30 cellular contexts compared by ENCODE assay signal in genomic region chr2:25410370-25410769, GRCh38.
A peak's percentile ranks its signal among the peaks of the same experiment; 100 is the strongest.
DNase-seq lines count a peak whose midpoint lies in the region; ATAC-seq and TF ChIP-seq lines count a peak whose summit lies in the region.
"Had no signal": no experiment of that assay in that cellular context is flagged by ENCODE, and none has a peak within 500 bp of the region (broad histone marks: within the 10 kb centered on the region; RNA-seq: fewer than 3 reads in every experiment).

No MANE protein-coding gene starts in this region.

- no peaks in the 10 kb centered on the region for H3K27me3 ChIP-seq in BLaER1
- no peaks in the 10 kb centered on the region for H3K27me3 ChIP-seq in SU-DHL-6 (ENCODE audit: low read length)
- H3K27me3 ChIP-seq: body of pancreas, dorsolateral prefrontal cortex, sigmoid colon, vagina had no signal

- H3F3A ChIP-seq in SU-DHL-6 (ENCODE audit: insufficient read depth) = peaks cover 57% of the 10 kb centered on the region

- H4K20me1 ChIP-seq in BLaER1 (no peaks in the 10 kb centered on the region), SU-DHL-6 (ENCODE audit: low read depth, low read length) (no peaks in the 10 kb centered on the region)

- H3K4me1 ChIP-seq in BLaER1 = peaks cover 46% of the 10 kb centered on the region
- H3K4me1 ChIP-seq: A549, sigmoid colon, vagina had no signal

- H3K79me2 ChIP-seq in SU-DHL-6 (ENCODE audit: insufficient read depth, low read length) = no peaks in the 10 kb centered on the region

- peak overlapping the region; percentile 37 for H3K27ac ChIP-seq in BLaER1
- peak overlapping the region; percentile 56 for H3K27ac ChIP-seq in SU-DHL-6 (ENCODE audit: low read depth, low read length)
- H3K27ac ChIP-seq: A549, body of pancreas, dorsolateral prefrontal cortex, HL-60, psoas muscle, RWPE1, sigmoid colon, vagina had no signal

- no peak overlapping the region for H2AFZ ChIP-seq in SU-DHL-6 (ENCODE audit: low read depth, low read length, severe bottlenecking)

- H3K4me3 ChIP-seq in BLaER1 (no peak overlapping the region), SU-DHL-6 (ENCODE audit: insufficient read depth, low read length, poor library complexity, severe bottlenecking) (no peak overlapping the region)
- H3K4me3 ChIP-seq: A549, body of pancreas, dorsolateral prefrontal cortex, psoas muscle, sigmoid colon, vagina had no signal

- peak; percentile 57 for ATAC-seq in GM18511 (IDR thresholded peaks at IDR 0.05; ENCODE audit: unreplicated experiment)
- ATAC-seq in HG03196 (IDR thresholded peaks at IDR 0.05; ENCODE audit: unreplicated experiment) = peak; percentile 41
- ATAC-seq: A549; body of pancreas; naive thymus-derived CD8-positive, alpha-beta T cell; psoas muscle; T-helper 17 cell had no signal

- DNase-seq in AG08395 (ENCODE audit: low spot score) (no peak), DMS114 treated with DMSO at 0.1 percent for 48 hours (lab: John Stamatoyannopoulos, UW; ENCODE audit: unreplicated experiment) (no peak), DMS 273 (lab: John Stamatoyannopoulos, UW; ENCODE audit: unreplicated experiment) (no peak)
- no peak for DNase-seq in stimulated activated CD4-positive, alpha-beta T cell treated with anti-CD3 and anti-CD28 coated beads, Interleukin-15, amount 100 ng/mL, for 24 hours
- DNase-seq: activated CD4-positive, alpha-beta T cell treated with anti-CD3 and anti-CD28 coated beads for 1 hour; activated gamma-delta T cell treated with Interleukin-2 at 50 U/mL for 16 hours; activated T-cell treated with anti-CD3 and anti-CD28 coated beads for 4 hours; body of pancreas; DMS53; dorsolateral prefrontal cortex; midbrain; naive thymus-derived CD8-positive, alpha-beta T cell; NCI-H146; NCI-H2107; NCI-H446; NCI-H82; nucleus accumbens; psoas muscle; sigmoid colon; stimulated activated CD4-positive, alpha-beta T cell treated with anti-CD3 and anti-CD28 coated beads, Interleukin-4, amount 100 ng/mL, for 4 hours; stimulated activated naive CD4-positive, alpha-beta T cell; T-helper 17 cell had no signal

- H3K9me2 ChIP-seq in SU-DHL-6 (replicated peaks; ENCODE audit: insufficient read depth, low read length) = no peaks in the 10 kb centered on the region

- no peak overlapping the region for H3K9ac ChIP-seq in BLaER1
- no peak overlapping the region for H3K9ac ChIP-seq in SU-DHL-6 (ENCODE audit: low read length)

- peak overlapping the region; percentile 80 for H3K4me2 ChIP-seq in BLaER1
- peak overlapping the region; percentile 42 for H3K4me2 ChIP-seq in SU-DHL-6 (ENCODE audit: low read depth, low read length, poor library complexity, severe bottlenecking)
- H3K4me2 ChIP-seq: A549 had no signal

- TF ChIP-seq CTCF in SU-DHL-6 (IDR thresholded peaks at IDR 0.05; ENCODE audit: insufficient read depth, low read length, poor library complexity, severe bottlenecking) = no peak

- H3K36me3 ChIP-seq in BLaER1 (peaks cover 2% of the 10 kb centered on the region; the same call in 1 of the 2 replicates), SU-DHL-6 (ENCODE audit: low read length) (no peaks in the 10 kb centered on the region)
- H3K36me3 ChIP-seq: sigmoid colon, vagina had no signal

- H3K9me3 ChIP-seq in BLaER1 = 0 out of 2 replicates have a peak, but pooled peaks cover 8% of the 10 kb centered on the region
- no peaks in the 10 kb centered on the region for H3K9me3 ChIP-seq in SU-DHL-6 (ENCODE audit: insufficient read depth, low read length)
- H3K9me3 ChIP-seq: A549, body of pancreas, psoas muscle, sigmoid colon, vagina had no signal
